ENCODE assay signal across 30 cellular contexts in the genomic region with DNA sequence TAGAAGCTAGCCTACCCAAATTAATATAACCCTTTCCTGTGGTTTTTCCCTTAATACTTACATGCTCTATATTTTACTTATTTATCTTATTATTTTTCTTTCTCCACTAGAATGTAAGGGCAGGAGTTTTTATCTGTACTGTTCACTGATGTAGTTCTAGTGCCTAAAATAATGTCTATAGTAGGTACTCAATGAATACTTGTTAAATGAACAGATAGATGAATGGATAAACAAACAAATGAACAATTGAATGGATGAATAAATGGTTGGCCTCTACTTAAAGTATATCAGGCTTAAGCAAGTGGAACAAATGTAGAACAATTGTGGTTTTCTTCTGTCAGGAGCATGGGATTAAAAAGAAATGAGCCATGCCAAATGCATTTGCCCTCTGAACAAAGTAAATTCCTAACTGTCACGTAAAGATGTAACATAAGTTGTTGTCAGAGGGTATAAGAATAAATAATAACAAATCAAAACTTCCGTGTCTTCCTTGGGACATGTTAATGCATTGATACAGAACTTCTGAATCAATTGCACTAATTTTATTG. TPM values are rescaled to one million over a fixed set of nuclear protein-coding genes. Genes with fewer than 3 reads are reported as not detected.
DNase-seq lines count a peak whose midpoint lies in the region; ATAC-seq and TF ChIP-seq lines count a peak whose summit lies in the region.
"Had no signal": no experiment of that assay in that cellular context is flagged by ENCODE, and none has a peak within 500 bp of the region (broad histone marks: within the 10 kb centered on the region; RNA-seq: fewer than 3 reads in every experiment).

No MANE protein-coding gene starts in this region.

- POLR2A ChIA-PET in HEK293 (lab: Yijun Ruan, JAX), result no interaction called here

- H3K4me1 ChIP-seq in HEK293 (ENCODE audit: control insufficient read depth, insufficient read depth, low read length) (peaks cover 10% of the 10 kb centered on the region; the same call in 1 of the 2 replicates), SJCRH30 (peaks cover 24% of the 10 kb centered on the region), foreskin keratinocyte (peaks cover 14% of the 10 kb centered on the region)
- H3K4me1 ChIP-seq: BLaER1, Peyer's patch had no signal

- DNase-seq in SJCRH30 (peak; percentile 13 to 66), foreskin keratinocyte (peak in 1 of 2 donors; percentile 24), KBM-7 (no peak), UCSD-AML1 (lab: John Stamatoyannopoulos, UW; ENCODE audit: unreplicated experiment) (no peak), AML-193 (lab: John Stamatoyannopoulos, UW) (no peak)
- DNase-seq: activated CD4-positive, alpha-beta T cell treated with anti-CD3 and anti-CD28 coated beads, Interleukin-2, amount 10 ng/mL, durations not matched to agents 7 days and 5 days; activated naive CD4-positive, alpha-beta T cell treated with anti-CD3 and anti-CD28 coated beads, Interleukin-2, amount 50 U/mL, for 16 hours; Caco-2; caudate nucleus; glutamatergic neuron; KG1; mammary epithelial cell; NCI-H2171; NCI-H524 treated with DMSO at 0.1 percent for 48 hours; NK-92 treated with Interleukin-12 subunit alpha and Interleukin-12 subunit beta, amount 100 ng/mL, for 24 hours; Peyer's patch; stimulated activated CD4-positive, alpha-beta T cell treated with anti-CD3 and anti-CD28 coated beads, Interleukin-1b, Interleukin-23, amount 100 ng/mL, for 48 hours had no signal

- peak overlapping the region; percentile 72 for H3K27ac ChIP-seq in 22Rv1
- peak overlapping the region; percentile 2; the same call in 1 of the 2 replicates for H3K27ac ChIP-seq in HEK293 (ENCODE audit: extremely low read depth, low read depth, low read length)
- peak overlapping the region; percentile 99 for H3K27ac ChIP-seq in SJCRH30
- H3K27ac ChIP-seq in foreskin keratinocyte, result no peak overlapping the region
- H3K27ac ChIP-seq: BLaER1, neutrophil, Peyer's patch, skin epidermis, VCaP had no signal

- H3K4me1 Mint-ChIP-seq in stimulated activated memory B cell treated with anti-CD40 and anti-IgM and Interleukin-4, amounts not matched to agents 10 μg/mL and 1 μg/mL and 100 μg/mL, for 72 hours, result no peaks in the 10 kb centered on the region
- H3K4me1 Mint-ChIP-seq: activated CD4-positive, alpha-beta T cell treated with anti-CD3 and anti-CD28 coated beads, Interleukin-2, amount 10 ng/mL, durations not matched to agents 7 days and 5 days had no signal

- H3K27me3 Mint-ChIP-seq in stimulated activated memory B cell treated with anti-CD40 and anti-IgM and Interleukin-4, amounts not matched to agents 10 μg/mL and 1 μg/mL and 100 μg/mL, for 72 hours, result no peaks in the 10 kb centered on the region
- H3K27me3 Mint-ChIP-seq: dendritic cell treated with granulocyte-macrophage colony-stimulating factor and Interleukin-4, amounts not matched to agents 40 ng/mL and 50 ng/mL, for 4 days; progenitor cell of endocrine pancreas; type B pancreatic cell had no signal

- no peaks in the 10 kb centered on the region for H3K36me3 Mint-ChIP-seq in stimulated activated memory B cell treated with anti-CD40 and anti-IgM and Interleukin-4, amounts not matched to agents 10 μg/mL and 1 μg/mL and 100 μg/mL, for 72 hours
- H3K36me3 Mint-ChIP-seq: type B pancreatic cell had no signal

- TF ChIP-seq CTCF in 22Rv1 (IDR thresholded peaks at IDR 0.05) (no peak), HEK293 (tag by site-specific recombination; IDR thresholded peaks at IDR 0.05) (no peak), foreskin keratinocyte (conservative IDR thresholded peaks at IDR 0.05) (no peak)

- H3K27ac Mint-ChIP-seq in stimulated activated memory B cell treated with anti-CD40 and anti-IgM and Interleukin-4, amounts not matched to agents 10 μg/mL and 1 μg/mL and 100 μg/mL, for 72 hours, result no peak overlapping the region
- H3K27ac Mint-ChIP-seq: activated CD4-positive, alpha-beta T cell treated with anti-CD3 and anti-CD28 coated beads, Interleukin-2, amount 10 ng/mL, durations not matched to agents 7 days and 5 days; activated T-helper 1 cell treated with anti-CD3 and anti-CD28 coated beads, Interleukin-12 subunit alpha, Interleukin-12 subunit beta, Interleukin-2, Interleukin-4 antibody, amounts not matched to agents 30 ng/mL and 10 ng/mL and 1 ng/mL, durations not matched to agents 14 hours and 24 hours and 36 hours; dendritic cell treated with granulocyte-macrophage colony-stimulating factor and Interleukin-4, amounts not matched to agents 40 ng/mL and 50 ng/mL, for 4 days; progenitor cell of endocrine pancreas; type B pancreatic cell had no signal

- H3K4me3 Mint-ChIP-seq in stimulated activated memory B cell treated with anti-CD40 and anti-IgM and Interleukin-4, amounts not matched to agents 10 μg/mL and 1 μg/mL and 100 μg/mL, for 72 hours, result no peak overlapping the region
- H3K4me3 Mint-ChIP-seq: activated CD4-positive, alpha-beta T cell treated with anti-CD3 and anti-CD28 coated beads, Interleukin-2, amount 10 ng/mL, durations not matched to agents 7 days and 5 days; activated T-helper 1 cell treated with anti-CD3 and anti-CD28 coated beads, Interleukin-12 subunit alpha, Interleukin-12 subunit beta, Interleukin-2, Interleukin-4 antibody, amounts not matched to agents 30 ng/mL and 10 ng/mL and 1 ng/mL, durations not matched to agents 14 hours and 24 hours and 36 hours; dendritic cell treated with granulocyte-macrophage colony-stimulating factor and Interleukin-4, amounts not matched to agents 40 ng/mL and 50 ng/mL, for 4 days; type B pancreatic cell had no signal

- no peaks in the 10 kb centered on the region for H3K9me3 ChIP-seq in HEK293 (ENCODE audit: control insufficient read depth, insufficient read depth, low read depth, low read length)
- H3K9me3 ChIP-seq in SJCRH30 (replicated peaks), result no peaks in the 10 kb centered on the region
- H3K9me3 ChIP-seq: BLaER1, Caco-2, neutrophil, Peyer's patch had no signal

- H3K36me3 ChIP-seq in HEK293 (ENCODE audit: control insufficient read depth in 2 of 2, insufficient read depth in 1 of 2, low read length in 2 of 2) (no peaks in the 10 kb centered on the region), SJCRH30 (no peaks in the 10 kb centered on the region)
- H3K36me3 ChIP-seq: BLaER1, neutrophil, Peyer's patch had no signal

- H3K27me3 ChIP-seq in SJCRH30, result no peaks in the 10 kb centered on the region
- no peaks in the 10 kb centered on the region for H3K27me3 ChIP-seq in foreskin keratinocyte
- H3K27me3 ChIP-seq: BLaER1, neutrophil, Peyer's patch had no signal

- no peaks in the 10 kb centered on the region for H3K9me3 Mint-ChIP-seq in stimulated activated memory B cell treated with anti-CD40 and anti-IgM and Interleukin-4, amounts not matched to agents 10 μg/mL and 1 μg/mL and 100 μg/mL, for 72 hours
- H3K9me3 Mint-ChIP-seq: activated CD4-positive, alpha-beta T cell treated with anti-CD3 and anti-CD28 coated beads, Interleukin-2, amount 10 ng/mL, durations not matched to agents 7 days and 5 days; activated T-helper 1 cell treated with anti-CD3 and anti-CD28 coated beads, Interleukin-12 subunit alpha, Interleukin-12 subunit beta, Interleukin-2, Interleukin-4 antibody, amounts not matched to agents 30 ng/mL and 10 ng/mL and 1 ng/mL, durations not matched to agents 14 hours and 24 hours and 36 hours; dendritic cell treated with granulocyte-macrophage colony-stimulating factor and Interleukin-4, amounts not matched to agents 40 ng/mL and 50 ng/mL, for 4 days; type B pancreatic cell had no signal

- H3K4me3 ChIP-seq in HEK293 (ENCODE audit: low read depth, low read length), result no peak overlapping the region
- H3K4me3 ChIP-seq in SJCRH30, result no peak overlapping the region
- H3K4me3 ChIP-seq: BLaER1, Peyer's patch, skin epidermis had no signal

- ATAC-seq in foreskin keratinocyte, result peak; percentile 25
- ATAC-seq in stimulated activated memory B cell treated with anti-CD40 and anti-IgM and Interleukin-4, amounts not matched to agents 10 μg/mL and 1 μg/mL and 100 μg/mL, for 72 hours, result no peak
- ATAC-seq: SK-N-SH treated with all-trans-retinoic acid at 6 μM for 48 hours had no signal

- CTCF ChIA-PET in HEK293 (lab: Yijun Ruan, JAX), result interaction anchor here (0.9 kb wide), 1 partner anchor 134 kb away, joined by 3 read pairs; no protein-coding TSS in a partner anchor

- in situ Hi-C loops in KBM-7 (cut with MboI; ENCODE audit: low pct_unique_long_range_greater_than_20kb, low sequenced_read_pairs), result no loop called here

TF ChIP-seq in HEK293, 187 proteins besides CTCF, POLR2A, EP300 and RAD21 (continues in another document):
- peak; percentile 100 for TF ChIP-seq ZNF664 (tag by site-specific recombination; IDR thresholded peaks at IDR 0.05)
- TF ChIP-seq, protein P1, sequence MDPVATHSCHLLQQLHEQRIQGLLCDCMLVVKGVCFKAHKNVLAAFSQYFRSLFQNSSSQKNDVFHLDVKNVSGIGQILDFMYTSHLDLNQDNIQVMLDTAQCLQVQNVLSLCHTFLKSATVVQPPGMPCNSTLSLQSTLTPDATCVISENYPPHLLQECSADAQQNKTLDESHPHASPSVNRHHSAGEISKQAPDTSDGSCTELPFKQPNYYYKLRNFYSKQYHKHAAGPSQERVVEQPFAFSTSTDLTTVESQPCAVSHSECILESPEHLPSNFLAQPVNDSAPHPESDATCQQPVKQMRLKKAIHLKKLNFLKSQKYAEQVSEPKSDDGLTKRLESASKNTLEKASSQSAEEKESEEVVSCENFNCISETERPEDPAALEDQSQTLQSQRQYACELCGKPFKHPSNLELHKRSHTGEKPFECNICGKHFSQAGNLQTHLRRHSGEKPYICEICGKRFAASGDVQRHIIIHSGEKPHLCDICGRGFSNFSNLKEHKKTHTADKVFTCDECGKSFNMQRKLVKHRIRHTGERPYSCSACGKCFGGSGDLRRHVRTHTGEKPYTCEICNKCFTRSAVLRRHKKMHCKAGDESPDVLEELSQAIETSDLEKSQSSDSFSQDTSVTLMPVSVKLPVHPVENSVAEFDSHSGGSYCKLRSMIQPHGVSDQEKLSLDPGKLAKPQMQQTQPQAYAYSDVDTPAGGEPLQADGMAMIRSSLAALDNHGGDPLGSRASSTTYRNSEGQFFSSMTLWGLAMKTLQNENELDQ (tag by site-specific recombination; IDR thresholded peaks at IDR 0.05; ENCODE audit: low read depth), result no peak
- peak; percentile 93 for TF ChIP-seq IKZF3 (tag by site-specific recombination; IDR thresholded peaks at IDR 0.05)
- no peak for TF ChIP-seq ZNF626 (tag by site-specific recombination; IDR thresholded peaks at IDR 0.05)
- no peak for TF ChIP-seq ZNF404 (tag by site-specific recombination; IDR thresholded peaks at IDR 0.05)

RNA-seq across cellular contexts. Expression of a gene that starts 54.1 kb away (rescaled TPM):
- 0.25 and 0.28 TPM in 2 replicates for total RNA-seq in SJCRH30 (2014; rRNA removed; shearing (Covaris generic))
- 0.04 and 0.10 TPM in 2 replicates for total RNA-seq in foreskin keratinocyte
- 0.03 TPM in 1 of 2 replicates, not detected in the other for polyA plus RNA-seq in foreskin keratinocyte
- total RNA-seq: activated CD4-positive, alpha-beta T cell treated with anti-CD3 and anti-CD28 coated beads, Interleukin-2, amount 10 ng/mL, durations not matched to agents 7 days and 5 days; activated T-helper 1 cell treated with anti-CD3 and anti-CD28 coated beads, Interleukin-12 subunit alpha, Interleukin-12 subunit beta, Interleukin-2, Interleukin-4 antibody, amounts not matched to agents 30 ng/mL and 10 ng/mL and 1 ng/mL, durations not matched to agents 14 hours and 24 hours and 36 hours; T-helper 2 cell treated with Interferon-gamma antibody and Interleukin-4, amounts not matched to agents 100 ng/mL and 5 ng/mL, for 36 hours had no signal

Comparison
In these comparisons a context has a peak if more than half of its experiments do, and no peak if none do; other contexts are left out.
1. DNase-seq: peak in SJCRH30 (2 of 2); none in KBM-7 (single experiment), UCSD-AML1 (single experiment) and AML-193 (0 of 2).